In genomic region chr14:61754627-61755381, GRCh38 we compare ENCODE assay signal across 17 cellular contexts. TPM values are rescaled to one million over a fixed set of nuclear protein-coding genes. Genes with fewer than 3 reads are reported as not detected.
DNase-seq lines count a peak whose midpoint lies in the region; FAIRE-seq and TF ChIP-seq lines count a peak whose summit lies in the region.
"Had no signal": no experiment of that assay in that cellular context is flagged by ENCODE, and none has a peak within 500 bp of the region (broad histone marks: within the 10 kb centered on the region; RNA-seq: fewer than 3 reads in every experiment).

No MANE protein-coding gene starts in this region.

- H3K27me3 Mint-ChIP-seq in HFFc6 (ENCODE audit: insufficient read depth) (peaks cover 7% of the 10 kb centered on the region), astrocyte (ENCODE audit: low read depth, unreplicated experiment) (no peaks in the 10 kb centered on the region)
- H3K27me3 Mint-ChIP-seq: activated T-cell treated with anti-CD3 and anti-CD28 coated beads, Interleukin-2, amount 50 U/mL, for 24 hours; dendritic cell treated with granulocyte-macrophage colony-stimulating factor and Interleukin-4, amounts not matched to agents 40 ng/mL and 50 ng/mL, for 4 days had no signal

- no peak overlapping the region for H3K9ac ChIP-seq in astrocyte (ENCODE audit: low read length)

- peaks cover 73% of the 10 kb centered on the region for H3K4me1 Mint-ChIP-seq in HFFc6 (ENCODE audit: low read depth)
- peaks cover 36% of the 10 kb centered on the region for H3K4me1 Mint-ChIP-seq in astrocyte (ENCODE audit: low read depth, unreplicated experiment)

- no peak overlapping the region for H2AFZ ChIP-seq in astrocyte (ENCODE audit: low read depth, low read length)

- DNase-seq in AG08395 (ENCODE audit: low spot score) (peak; percentile 10), HFFc6 (peak; percentile 43), astrocyte (ENCODE audit: low read depth) (peak; percentile 25), kidney tubule cell (ENCODE audit: low spot score) (peak; percentile 64), KG1 (lab: John Stamatoyannopoulos, UW) (no peak), NCI-H146 treated with DMSO at 0.1 percent for 48 hours (lab: John Stamatoyannopoulos, UW; ENCODE audit: unreplicated experiment) (no peak), NCI-H2029 (lab: John Stamatoyannopoulos, UW) (no peak), RPMI8226 (no peak)
- DNase-seq: activated T-cell treated with anti-CD3 and anti-CD28 coated beads, Interleukin-2, amount 50 U/mL, for 24 hours; adrenal gland; AML-193; NCI-H2107; Right ventricle myocardium superior; stimulated activated naive CD4-positive, alpha-beta T cell treated with Interleukin-2 at 50 U/mL for 16 hours; T-helper 9 cell had no signal

- H3K4me3 ChIP-seq in astrocyte (ENCODE audit: insufficient read depth, low read depth, low read length) = no peak overlapping the region
- H3K4me3 ChIP-seq: adrenal gland, lung had no signal

- peaks cover 15% of the 10 kb centered on the region for H3K9me3 Mint-ChIP-seq in HFFc6
- H3K9me3 Mint-ChIP-seq in astrocyte (ENCODE audit: unreplicated experiment) = no peaks in the 10 kb centered on the region
- H3K9me3 Mint-ChIP-seq: activated T-cell treated with anti-CD3 and anti-CD28 coated beads, Interleukin-2, amount 50 U/mL, for 24 hours; dendritic cell treated with granulocyte-macrophage colony-stimulating factor and Interleukin-4, amounts not matched to agents 40 ng/mL and 50 ng/mL, for 4 days had no signal

- no peak overlapping the region for H3K4me2 ChIP-seq in astrocyte (ENCODE audit: low read length)

- TF ChIP-seq CTCF in HFFc6 (IDR thresholded peaks at IDR 0.05) = no peak
- no peak for TF ChIP-seq CTCF in astrocyte (IDR thresholded peaks at IDR 0.05; ENCODE audit: insufficient read depth, low read depth, low read length)

- peaks cover 7% of the 10 kb centered on the region for H3K36me3 ChIP-seq in astrocyte (ENCODE audit: insufficient read depth, low read length)
- H3K36me3 ChIP-seq: adrenal gland had no signal

- H3K27ac ChIP-seq in astrocyte (ENCODE audit: low read depth, low read length) = no peak overlapping the region
- H3K27ac ChIP-seq: adrenal gland had no signal

- no peaks in the 10 kb centered on the region for H3K27me3 ChIP-seq in astrocyte (ENCODE audit: insufficient read depth, low read length)
- H3K27me3 ChIP-seq: adrenal gland had no signal

- peak overlapping the region; percentile 9 for H3K4me3 Mint-ChIP-seq in HFFc6
- no peak overlapping the region for H3K4me3 Mint-ChIP-seq in astrocyte (ENCODE audit: unreplicated experiment)
- H3K4me3 Mint-ChIP-seq: activated T-cell treated with anti-CD3 and anti-CD28 coated beads, Interleukin-2, amount 50 U/mL, for 24 hours; dendritic cell treated with granulocyte-macrophage colony-stimulating factor and Interleukin-4, amounts not matched to agents 40 ng/mL and 50 ng/mL, for 4 days had no signal

- no peaks in the 10 kb centered on the region for H3K9me3 ChIP-seq in astrocyte (ENCODE audit: insufficient read depth, low read depth, low read length)
- H3K9me3 ChIP-seq: adrenal gland had no signal

- H3K27ac Mint-ChIP-seq in HFFc6 (peak overlapping the region; percentile 64), astrocyte (ENCODE audit: unreplicated experiment) (peak overlapping the region; percentile 35)
- H3K27ac Mint-ChIP-seq: activated T-cell treated with anti-CD3 and anti-CD28 coated beads, Interleukin-2, amount 50 U/mL, for 24 hours; dendritic cell treated with granulocyte-macrophage colony-stimulating factor and Interleukin-4, amounts not matched to agents 40 ng/mL and 50 ng/mL, for 4 days had no signal

- H3K36me3 Mint-ChIP-seq in HFFc6 (ENCODE audit: low read depth) (peaks cover 45% of the 10 kb centered on the region), astrocyte (ENCODE audit: low read depth, unreplicated experiment) (peaks cover 8% of the 10 kb centered on the region)

- H4K20me1 ChIP-seq in astrocyte (ENCODE audit: insufficient read depth, low read length) = no peaks in the 10 kb centered on the region

- peak; percentile 9 for FAIRE-seq in astrocyte (lab: Jason Lieb, UNC)

- H3K4me1 ChIP-seq in astrocyte (ENCODE audit: insufficient read depth, low read length) = peaks cover 3% of the 10 kb centered on the region

- no peaks in the 10 kb centered on the region for H3K79me2 ChIP-seq in astrocyte (ENCODE audit: insufficient read depth, low read length)

RNA-seq across cellular contexts. Expression of gene SNAPC1, which starts 7.4 kb away (rescaled TPM):
- total RNA-seq in HFFc6 (2021; fragmentation: NEBNext Ultra II Directional; extraction: Animal tissue kit (Norgen Biotek cat#: 25700)) = 10 to 100 TPM; 12.1 to 15.8 (median 14.6) TPM
- total RNA-seq in astrocyte = 12.9 and 14.1 TPM in 2 replicates

RNA-seq across cellular contexts. Expression of gene SYT16, which starts 57.7 kb away (rescaled TPM):
- 1 to 10 TPM; 1.9 to 5.3 (median 2.2) TPM for total RNA-seq in HFFc6 (2021; fragmentation: NEBNext Ultra II Directional; extraction: Animal tissue kit (Norgen Biotek cat#: 25700))
- 5.5 and 5.9 TPM in 2 replicates for total RNA-seq in astrocyte
- total RNA-seq: Right ventricle myocardium superior had no signal

RNA-seq across cellular contexts. Expression of gene HIF1A, which starts 59.5 kb away (rescaled TPM):
- 100 to 1,000 TPM; 217 to 265 (median 233) TPM for total RNA-seq in HFFc6 (2021; fragmentation: NEBNext Ultra II Directional; extraction: Animal tissue kit (Norgen Biotek cat#: 25700))
- 435 and 475 TPM in 2 replicates for total RNA-seq in astrocyte

Comparison
In these comparisons a context has a peak if more than half of its experiments do, and no peak if none do; other contexts are left out.
1. DNase-seq: peak in AG08395 (single experiment), HFFc6 (single experiment), astrocyte (single experiment) and kidney tubule cell (single experiment); none in KG1 (single experiment), NCI-H146 treated with DMSO at 0.1 percent for 48 hours (single experiment), NCI-H2029 (single experiment) and RPMI8226 (single experiment).